Comparison of ENCODE assay signal across 1 cellular context in genomic region chr15:66802087-66803001, GRCh38.
TF ChIP-seq lines count a peak whose summit lies in the region.

No MANE protein-coding gene starts in this region.

TF ChIP-seq in HEK293, 187 proteins besides CTCF, POLR2A, EP300 and RAD21 (continued from another document):
- TF ChIP-seq ZNF362 (tag by site-specific recombination; IDR thresholded peaks at IDR 0.05) = no peak
- TF ChIP-seq ZBTB48 (tag by site-specific recombination; IDR thresholded peaks at IDR 0.05) = 0 out of 2 replicates have a peak, but pooled peaks have one; percentile 28
- TF ChIP-seq ZNF791 (tag by site-specific recombination; IDR thresholded peaks at IDR 0.05) = no peak
- 0 out of 2 replicates have a peak, but pooled peaks have one; percentile 40 for TF ChIP-seq ZFP69B (tag by site-specific recombination; IDR thresholded peaks at IDR 0.05)
- TF ChIP-seq ZNF768 (tag by site-specific recombination; IDR thresholded peaks at IDR 0.05) = no peak
